In the genomic region with DNA sequence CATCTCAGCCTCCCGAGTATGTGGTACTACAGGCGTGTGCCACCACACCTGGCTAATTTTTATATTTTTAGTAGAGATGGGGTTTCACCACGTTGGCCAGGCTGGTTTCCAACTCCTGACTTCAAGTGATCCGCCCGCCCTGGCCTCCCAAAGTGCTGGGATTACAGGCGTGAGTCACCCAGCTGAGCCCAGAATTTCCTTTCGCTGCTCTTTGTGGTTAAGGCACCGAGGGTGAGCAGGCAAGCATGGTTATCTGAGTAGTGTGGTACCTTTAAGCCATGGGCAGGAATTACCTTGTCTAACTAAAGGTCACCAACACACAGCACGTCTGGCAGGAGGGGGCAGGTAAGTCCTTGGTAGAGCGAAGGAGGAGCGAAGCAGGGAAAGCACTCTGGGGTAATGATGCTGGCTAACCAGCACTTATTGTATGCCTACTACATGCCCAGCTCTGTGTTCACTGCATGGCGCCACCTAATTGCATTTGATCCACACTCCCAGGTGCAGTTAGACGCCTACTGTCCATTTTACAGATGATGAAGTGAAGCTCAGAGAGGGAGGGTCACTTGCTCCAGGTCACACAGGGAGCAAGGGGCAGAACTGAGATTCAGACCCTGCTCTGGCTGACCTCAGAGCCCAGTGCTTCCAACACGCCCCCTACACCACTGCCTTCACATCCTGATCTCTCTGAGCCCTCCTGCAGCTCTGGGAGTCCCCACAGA, we compare ENCODE assay signal across 11 cellular contexts. TPM values are rescaled to one million over a fixed set of nuclear protein-coding genes. Genes with fewer than 3 reads are reported as not detected.
DNase-seq lines count a peak whose midpoint lies in the region; ATAC-seq and TF ChIP-seq lines count a peak whose summit lies in the region.
"Had no signal": no experiment of that assay in that cellular context is flagged by ENCODE, and none has a peak within 500 bp of the region (broad histone marks: within the 10 kb centered on the region; RNA-seq: fewer than 3 reads in every experiment).

No MANE protein-coding gene starts in this region.

- H3K36me3 ChIP-seq in transverse colon: no peaks in the 10 kb centered on the region
- H3K36me3 ChIP-seq: tibial nerve had no signal

- CTCF ChIA-PET in activated CD4-positive, alpha-beta T cell treated with anti-CD3 and anti-CD28 coated beads, Interleukin-2, amount 10 ng/mL, durations not matched to agents 7 days and 5 days (lab: Charles Lee): no interaction called here

- TF ChIP-seq POLR2A in transverse colon (IDR thresholded peaks at IDR 0.05): no peak

- 63% methylated on average over 14 of the region's 14 CpGs; no CpG with 5 or more reads in 1 of the 2 donors for WGBS in transverse colon (ENCODE audit: low coverage in 1 of 2), 2 donors

- POLR2A ChIA-PET in activated CD4-positive, alpha-beta T cell treated with anti-CD3 and anti-CD28 coated beads, Interleukin-2, amount 10 ng/mL, durations not matched to agents 7 days and 5 days (lab: Charles Lee): no interaction called here

- no peak for ATAC-seq in stimulated activated naive B cell treated with anti-CD40 and anti-IgM and Interleukin-4, amounts not matched to agents 10 μg/mL and 1 μg/mL and 100 μg/mL, for 72 hours (replicated peaks)

- H3K4me3 Mint-ChIP-seq in activated CD4-positive, alpha-beta T cell treated with anti-CD3 and anti-CD28 coated beads, Interleukin-2, amount 10 ng/mL, durations not matched to agents 7 days and 5 days: no peak overlapping the region
- no peak overlapping the region for H3K4me3 Mint-ChIP-seq in stimulated activated naive B cell treated with anti-CD40 and anti-IgM and Interleukin-4, amounts not matched to agents 10 μg/mL and 1 μg/mL and 100 μg/mL, for 72 hours

- no peak overlapping the region for H3K4me3 ChIP-seq in foreskin fibroblast (ENCODE audit: low read depth in 1 of 2, low read length in 2 of 2)
- no peak overlapping the region for H3K4me3 ChIP-seq in transverse colon
- H3K4me3 ChIP-seq: tibial nerve had no signal

- H3K4me1 ChIP-seq in transverse colon: peaks cover 15 to 52% (median 37%) of the 10 kb centered on the region in 4 donors

- DNase-seq in activated CD4-positive, alpha-beta T cell treated with anti-CD3 and anti-CD28 coated beads, Interleukin-2, amount 10 ng/mL, durations not matched to agents 7 days and 5 days: no peak
- no peak for DNase-seq in activated CD4-positive, alpha-beta T cell treated with anti-CD3 and anti-CD28 coated beads, Interleukin-2, amount 50 U/mL, for 1 hour
- DNase-seq in SW480 (ENCODE audit: low spot score) (peak; percentile 83), foreskin fibroblast (peak; percentile 87 to 94), transverse colon (no peak), DMS153 (lab: John Stamatoyannopoulos, UW) (no peak), GM13977 (ENCODE audit: low spot score) (no peak)
- DNase-seq in stimulated activated naive B cell treated with anti-CD40 and anti-IgM and Interleukin-4, amounts not matched to agents 10 μg/mL and 1 μg/mL and 100 μg/mL, for 72 hours: no peak
- DNase-seq: CD4-positive, CD25-positive, alpha-beta regulatory T cell had no signal

- H3K27me3 Mint-ChIP-seq in activated CD4-positive, alpha-beta T cell treated with anti-CD3 and anti-CD28 coated beads, Interleukin-2, amount 10 ng/mL, durations not matched to agents 7 days and 5 days: no peaks in the 10 kb centered on the region
- peaks cover 5 to 10% of the 10 kb centered on the region in 2 donors for H3K27me3 Mint-ChIP-seq in stimulated activated naive B cell treated with anti-CD40 and anti-IgM and Interleukin-4, amounts not matched to agents 10 μg/mL and 1 μg/mL and 100 μg/mL, for 72 hours
- H3K27me3 Mint-ChIP-seq: CD4-positive, CD25-positive, alpha-beta regulatory T cell had no signal

- in situ Hi-C loops in transverse colon (cut with MboI; ENCODE audit: low pct_ligation_motif_present in 1 of 4, low pct_unique_long_range_greater_than_20kb in 1 of 4, low sequenced_read_pairs in 3 of 4): no loop called here
- in situ Hi-C loops in GM13977 (cut with MboI; ENCODE audit: low pct_unique_long_range_greater_than_20kb, low sequenced_read_pairs, unreplicated experiment): no loop called here

- no peaks in the 10 kb centered on the region for H3K27me3 ChIP-seq in transverse colon
- H3K27me3 ChIP-seq: tibial nerve had no signal

- peak overlapping the region; percentile 19 for H3K27ac Mint-ChIP-seq in activated CD4-positive, alpha-beta T cell treated with anti-CD3 and anti-CD28 coated beads, Interleukin-2, amount 10 ng/mL, durations not matched to agents 7 days and 5 days
- H3K27ac Mint-ChIP-seq in stimulated activated naive B cell treated with anti-CD40 and anti-IgM and Interleukin-4, amounts not matched to agents 10 μg/mL and 1 μg/mL and 100 μg/mL, for 72 hours: no peak overlapping the region
- H3K27ac Mint-ChIP-seq: CD4-positive, CD25-positive, alpha-beta regulatory T cell; progenitor cell of endocrine pancreas had no signal

- peaks cover 1% of the 10 kb centered on the region for H3K36me3 Mint-ChIP-seq in activated CD4-positive, alpha-beta T cell treated with anti-CD3 and anti-CD28 coated beads, Interleukin-2, amount 10 ng/mL, durations not matched to agents 7 days and 5 days (ENCODE audit: low read depth)
- no peaks in the 10 kb centered on the region for H3K36me3 Mint-ChIP-seq in stimulated activated naive B cell treated with anti-CD40 and anti-IgM and Interleukin-4, amounts not matched to agents 10 μg/mL and 1 μg/mL and 100 μg/mL, for 72 hours

- H3K9me3 Mint-ChIP-seq in activated CD4-positive, alpha-beta T cell treated with anti-CD3 and anti-CD28 coated beads, Interleukin-2, amount 10 ng/mL, durations not matched to agents 7 days and 5 days: no peaks in the 10 kb centered on the region
- H3K9me3 Mint-ChIP-seq in stimulated activated naive B cell treated with anti-CD40 and anti-IgM and Interleukin-4, amounts not matched to agents 10 μg/mL and 1 μg/mL and 100 μg/mL, for 72 hours: no peaks in the 10 kb centered on the region
- H3K9me3 Mint-ChIP-seq: CD4-positive, CD25-positive, alpha-beta regulatory T cell had no signal

- TF ChIP-seq CTCF in foreskin fibroblast (IDR thresholded peaks at IDR 0.05; ENCODE audit: low read depth, low read length): no peak
- no peak for TF ChIP-seq CTCF in transverse colon (IDR thresholded peaks at IDR 0.05)
- no peak for TF ChIP-seq CTCF in GM13977 (IDR thresholded peaks at IDR 0.05; ENCODE audit: extremely low read depth, insufficient read depth, missing control alignments)

- H3K27ac ChIP-seq in transverse colon: peak overlapping the region; percentile 57 to 93 (median 85)

- H3K4me1 Mint-ChIP-seq in activated CD4-positive, alpha-beta T cell treated with anti-CD3 and anti-CD28 coated beads, Interleukin-2, amount 10 ng/mL, durations not matched to agents 7 days and 5 days: peaks cover 31% of the 10 kb centered on the region
- peaks cover 13 to 18% of the 10 kb centered on the region in 2 donors for H3K4me1 Mint-ChIP-seq in stimulated activated naive B cell treated with anti-CD40 and anti-IgM and Interleukin-4, amounts not matched to agents 10 μg/mL and 1 μg/mL and 100 μg/mL, for 72 hours

- intact Hi-C loops in transverse colon (cut with DNase I; ENCODE audit: low total_unique reads): no loop called here

- no peaks in the 10 kb centered on the region for H3K9me3 ChIP-seq in transverse colon
- H3K9me3 ChIP-seq: tibial nerve had no signal

- no peak for TF ChIP-seq EP300 in transverse colon (IDR thresholded peaks at IDR 0.05; ENCODE audit: low read depth)

RNA-seq across cellular contexts. Expression of a gene that starts 45.7 kb away (rescaled TPM):
- 10 to 100 TPM; 44.1 to 53.5 TPM for total RNA-seq in activated CD4-positive, alpha-beta T cell treated with anti-CD3 and anti-CD28 coated beads, Interleukin-2, amount 10 ng/mL, durations not matched to agents 7 days and 5 days
- 100 to 1,000 TPM; 121 to 265 (median 129) TPM for total RNA-seq in transverse colon

RNA-seq across cellular contexts. Expression of a gene that starts 56.4 kb away (rescaled TPM):
- 10 to 100 TPM; 57.3 to 57.7 TPM for total RNA-seq in activated CD4-positive, alpha-beta T cell treated with anti-CD3 and anti-CD28 coated beads, Interleukin-2, amount 10 ng/mL, durations not matched to agents 7 days and 5 days
- total RNA-seq in transverse colon: 100 to 1,000 TPM in 1 of 4 donors, 10 to 100 TPM in 3; 44.1 to 143 (median 57.2) TPM

Comparison
In these comparisons a context has a peak if more than half of its experiments do, and no peak if none do; other contexts are left out.
1. DNase-seq: peak in SW480 (single experiment) and foreskin fibroblast (2 of 2); none in activated CD4-positive, alpha-beta T cell treated with anti-CD3 and anti-CD28 coated beads, Interleukin-2, amount 10 ng/mL, durations not matched to agents 7 days and 5 days (single experiment), activated CD4-positive, alpha-beta T cell treated with anti-CD3 and anti-CD28 coated beads, Interleukin-2, amount 50 U/mL, for 1 hour (single experiment), transverse colon (single experiment), DMS153 (single experiment), stimulated activated naive B cell treated with anti-CD40 and anti-IgM and Interleukin-4, amounts not matched to agents 10 μg/mL and 1 μg/mL and 100 μg/mL, for 72 hours (single experiment) and GM13977 (single experiment).